Comparison of ENCODE assay signal across 13 cellular contexts in the genomic region with DNA sequence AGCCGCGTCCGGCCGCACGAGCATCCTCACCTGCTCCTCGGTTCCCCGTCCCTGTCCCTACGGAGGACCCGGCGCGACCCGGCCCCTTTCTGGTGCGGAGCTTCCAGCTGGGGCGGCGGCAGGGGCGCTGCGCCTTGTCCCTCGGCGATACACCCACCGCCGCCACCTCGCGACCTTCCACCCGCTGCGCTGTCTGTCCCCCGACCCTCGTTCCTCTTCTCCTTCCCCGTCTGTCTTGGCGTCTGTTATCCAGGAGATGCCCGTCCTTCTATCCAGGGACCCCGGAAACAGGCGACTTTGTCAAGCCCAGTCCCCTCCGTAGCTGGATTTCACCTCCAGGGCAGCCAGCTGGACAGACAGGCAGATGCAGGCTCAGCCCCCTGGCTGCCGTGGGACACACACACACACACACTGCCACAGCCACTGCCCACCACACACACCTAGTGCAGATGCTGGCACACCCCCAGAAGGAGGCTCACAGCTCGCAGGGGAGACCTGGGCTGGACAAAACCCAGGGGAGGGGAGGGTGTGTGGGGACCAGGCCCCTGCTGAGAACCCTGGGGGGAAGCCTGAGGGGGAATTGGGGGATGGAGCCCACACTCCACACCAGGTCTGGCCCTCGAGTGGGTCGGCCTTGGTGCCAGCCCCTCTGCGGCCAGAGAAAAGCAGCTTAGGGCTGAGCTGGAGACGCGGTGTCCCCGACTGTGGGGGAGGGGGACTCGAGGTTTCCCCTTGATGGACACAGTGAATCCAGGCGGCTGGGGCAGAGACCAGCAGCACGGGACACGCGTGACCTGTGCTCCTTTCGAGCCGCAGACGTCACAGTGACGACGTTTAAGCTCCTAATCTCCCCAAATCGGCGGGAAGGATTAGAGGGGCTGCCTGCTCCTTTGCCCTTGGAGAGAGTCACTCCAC. TPM values are rescaled to one million over a fixed set of nuclear protein-coding genes. Genes with fewer than 3 reads are reported as not detected.
DNase-seq lines count a peak whose midpoint lies in the region; ATAC-seq and TF ChIP-seq lines count a peak whose summit lies in the region.
"Had no signal": no experiment of that assay in that cellular context is flagged by ENCODE, and none has a peak within 500 bp of the region (broad histone marks: within the 10 kb centered on the region; RNA-seq: fewer than 3 reads in every experiment).

No MANE protein-coding gene starts in this region.

- H3K36me3 ChIP-seq in cardiac muscle cell, result no peaks in the 10 kb centered on the region
- H3K36me3 ChIP-seq in urinary bladder (ENCODE audit: insufficient read depth), result no peaks in the 10 kb centered on the region

- ATAC-seq in left cardiac atrium, result no peak
- ATAC-seq in memory B cell (ENCODE audit: low read depth), result no peak

- H3K27ac ChIP-seq in cardiac muscle cell, result no peak overlapping the region
- H3K27ac ChIP-seq in urinary bladder (ENCODE audit: low read depth), result no peak overlapping the region

- DNase-seq in cardiac muscle cell (ENCODE audit: low read depth in 1 of 2, low spot score in 1 of 2) (no peak), left cardiac atrium (no peak), memory B cell (ENCODE audit: low spot score in 2 of 2) (no peak), cortex of kidney (lab: John Stamatoyannopoulos, UW) (no peak), glomerular visceral epithelial cell (ENCODE audit: extremely low spot score) (no peak)
- no peak for DNase-seq in activated T-helper 2 cell treated with anti-CD3 and anti-CD28 coated beads, Interferon-gamma antibody, Interleukin-2, Interleukin-4, amounts not matched to agents 10 μg/mL and 5 μg/mL and 100 μg/mL, durations not matched to agents 14 hours and 24 hours and 36 hours (ENCODE audit: low spot score)
- DNase-seq: activated gamma-delta T cell treated with Interleukin-2 at 50 U/mL for 16 hours had no signal

- H3K4me1 Mint-ChIP-seq in brain (peaks cover 23% of the 10 kb centered on the region), memory B cell (peaks cover 11% of the 10 kb centered on the region)
- H3K4me1 Mint-ChIP-seq in activated T-helper 2 cell treated with anti-CD3 and anti-CD28 coated beads, Interferon-gamma antibody, Interleukin-2, Interleukin-4, amounts not matched to agents 10 μg/mL and 5 μg/mL and 100 μg/mL, durations not matched to agents 14 hours and 24 hours and 36 hours (ENCODE audit: low read depth), result peaks cover 3% of the 10 kb centered on the region

- H3K9me3 ChIP-seq in cardiac muscle cell (ENCODE audit: low read depth), result no peaks in the 10 kb centered on the region

- H3K4me3 ChIP-seq in cardiac muscle cell (peak overlapping the region; percentile 12), urinary bladder (ENCODE audit: low read depth, low read length) (peak overlapping the region; percentile 30)
- H3K4me3 ChIP-seq: GM12878 had no signal

- H3K4me1 ChIP-seq in cardiac muscle cell (ENCODE audit: low read depth) (peaks cover 25% of the 10 kb centered on the region), urinary bladder (ENCODE audit: insufficient read depth) (peaks cover 4% of the 10 kb centered on the region)

- H3K9me3 Mint-ChIP-seq in brain (no peaks in the 10 kb centered on the region), memory B cell (no peaks in the 10 kb centered on the region)
- H3K9me3 Mint-ChIP-seq in activated T-helper 2 cell treated with anti-CD3 and anti-CD28 coated beads, Interferon-gamma antibody, Interleukin-2, Interleukin-4, amounts not matched to agents 10 μg/mL and 5 μg/mL and 100 μg/mL, durations not matched to agents 14 hours and 24 hours and 36 hours, result no peaks in the 10 kb centered on the region

- WGBS in urinary bladder, result 32% methylated on average over 53 of the region's 53 CpGs

- TF ChIP-seq CTCF in cardiac muscle cell (IDR thresholded peaks at IDR 0.05; ENCODE audit: low read depth, low read length), result no peak
- TF ChIP-seq CTCF in brain (conservative IDR thresholded peaks at IDR 0.05), result no peak

- H3K36me3 Mint-ChIP-seq in brain (peaks cover 24% of the 10 kb centered on the region), memory B cell (peaks cover 6% of the 10 kb centered on the region)
- peaks cover 2% of the 10 kb centered on the region for H3K36me3 Mint-ChIP-seq in activated T-helper 2 cell treated with anti-CD3 and anti-CD28 coated beads, Interferon-gamma antibody, Interleukin-2, Interleukin-4, amounts not matched to agents 10 μg/mL and 5 μg/mL and 100 μg/mL, durations not matched to agents 14 hours and 24 hours and 36 hours (ENCODE audit: low read depth)

- H3K27ac Mint-ChIP-seq in brain, result peak overlapping the region in 3 of 5 experiments; percentile 83 to 95 (median 84)
- peak overlapping the region; percentile 58 for H3K27ac Mint-ChIP-seq in memory B cell
- H3K27ac Mint-ChIP-seq in activated T-helper 2 cell treated with anti-CD3 and anti-CD28 coated beads, Interferon-gamma antibody, Interleukin-2, Interleukin-4, amounts not matched to agents 10 μg/mL and 5 μg/mL and 100 μg/mL, durations not matched to agents 14 hours and 24 hours and 36 hours, result no peak overlapping the region

- H3K27me3 Mint-ChIP-seq in brain (peaks cover 19% of the 10 kb centered on the region), memory B cell (peaks cover 13% of the 10 kb centered on the region)
- peaks cover 31% of the 10 kb centered on the region for H3K27me3 Mint-ChIP-seq in activated T-helper 2 cell treated with anti-CD3 and anti-CD28 coated beads, Interferon-gamma antibody, Interleukin-2, Interleukin-4, amounts not matched to agents 10 μg/mL and 5 μg/mL and 100 μg/mL, durations not matched to agents 14 hours and 24 hours and 36 hours (ENCODE audit: low read depth)

- H3K4me3 Mint-ChIP-seq in brain (peak overlapping the region; percentile 27 to 84 (median 61)), memory B cell (peak overlapping the region; percentile 63)
- H3K4me3 Mint-ChIP-seq in activated T-helper 2 cell treated with anti-CD3 and anti-CD28 coated beads, Interferon-gamma antibody, Interleukin-2, Interleukin-4, amounts not matched to agents 10 μg/mL and 5 μg/mL and 100 μg/mL, durations not matched to agents 14 hours and 24 hours and 36 hours (ENCODE audit: low read depth), result no peak overlapping the region

- intact Hi-C loops in left cardiac atrium (cut with DNase I), result no loop called here
- intact Hi-C loops in activated T-helper 2 cell treated with anti-CD3 and anti-CD28 coated beads, Interferon-gamma antibody, Interleukin-2, Interleukin-4, amounts not matched to agents 10 μg/mL and 5 μg/mL and 100 μg/mL, durations not matched to agents 14 hours and 24 hours and 36 hours (cut with micrococcal nuclease), result no loop called here

- peaks cover 62% of the 10 kb centered on the region for H3K27me3 ChIP-seq in cardiac muscle cell

RNA-seq across cellular contexts. Expression of a gene that starts 0.8 kb away (rescaled TPM):
- total RNA-seq in cardiac muscle cell (0.60 and 1.2 TPM in 2 replicates), left cardiac atrium (under 1 TPM; 0.15 to 0.29 TPM), urinary bladder (not detected)
- polyA plus RNA-seq in cardiac muscle cell (0.75 and 2.2 TPM in 2 replicates), brain (ENCODE audit: insufficient read depth, low read depth, low replicate concordance) (0.71 TPM), urinary bladder (0.39 TPM)
- total RNA-seq in activated T-helper 2 cell treated with anti-CD3 and anti-CD28 coated beads, Interferon-gamma antibody, Interleukin-2, Interleukin-4, amounts not matched to agents 10 μg/mL and 5 μg/mL and 100 μg/mL, durations not matched to agents 14 hours and 24 hours and 36 hours, result 0.18 and 0.30 TPM in 2 replicates
- total RNA-seq: GM12878, LHCN-M2 had no signal
- polyA plus RNA-seq: GM12878 had no signal

RNA-seq across cellular contexts. Expression of a gene that starts 10.9 kb away (rescaled TPM):
- total RNA-seq in cardiac muscle cell (4.3 and 4.4 TPM in 2 replicates), left cardiac atrium (not detected), urinary bladder (not detected)
- polyA plus RNA-seq in cardiac muscle cell (8.9 and 18.8 TPM in 2 replicates), brain (ENCODE audit: insufficient read depth, low read depth, low replicate concordance) (not detected), urinary bladder (not detected)
- total RNA-seq in activated T-helper 2 cell treated with anti-CD3 and anti-CD28 coated beads, Interferon-gamma antibody, Interleukin-2, Interleukin-4, amounts not matched to agents 10 μg/mL and 5 μg/mL and 100 μg/mL, durations not matched to agents 14 hours and 24 hours and 36 hours, result not detected in 2 replicates
- total RNA-seq: GM12878; LHCN-M2; NCI-H460; T-helper 2 cell treated with Interferon-gamma antibody and Interleukin-4, amounts not matched to agents 100 ng/mL and 5 ng/mL, for 36 hours had no signal
- polyA plus RNA-seq: GM12878 had no signal

RNA-seq across cellular contexts. Expression of a gene that starts 13.1 kb away (rescaled TPM):
- total RNA-seq in cardiac muscle cell (0.18 TPM in 1 of 2 replicates, not detected in the other), left cardiac atrium (not detected), urinary bladder (not detected)
- polyA plus RNA-seq in cardiac muscle cell (0.27 and 0.60 TPM in 2 replicates), brain (ENCODE audit: insufficient read depth, low read depth, low replicate concordance) (not detected), urinary bladder (0.05 TPM)
- total RNA-seq in activated T-helper 2 cell treated with anti-CD3 and anti-CD28 coated beads, Interferon-gamma antibody, Interleukin-2, Interleukin-4, amounts not matched to agents 10 μg/mL and 5 μg/mL and 100 μg/mL, durations not matched to agents 14 hours and 24 hours and 36 hours, result not detected in 2 replicates
- total RNA-seq: GM12878, LHCN-M2 had no signal

RNA-seq across cellular contexts. Expression of a gene that starts 22.1 kb away (rescaled TPM):
- total RNA-seq in cardiac muscle cell (17.7 and 24.7 TPM in 2 replicates), left cardiac atrium (10 to 100 TPM; 12.1 to 24.3 TPM), urinary bladder (9.8 TPM)
- polyA plus RNA-seq in cardiac muscle cell (13.0 and 17.0 TPM in 2 replicates), brain (ENCODE audit: insufficient read depth, low read depth, low replicate concordance) (13.2 TPM), urinary bladder (23.2 TPM)
- 26.8 and 30.3 TPM in 2 replicates for total RNA-seq in activated T-helper 2 cell treated with anti-CD3 and anti-CD28 coated beads, Interferon-gamma antibody, Interleukin-2, Interleukin-4, amounts not matched to agents 10 μg/mL and 5 μg/mL and 100 μg/mL, durations not matched to agents 14 hours and 24 hours and 36 hours

RNA-seq across cellular contexts. Expression of a gene that starts 57.2 kb away (rescaled TPM):
- 80.0 and 90.0 TPM in 2 replicates for total RNA-seq in cardiac muscle cell
- polyA plus RNA-seq in cardiac muscle cell, result 88.6 and 124 TPM in 2 replicates
- total RNA-seq in left cardiac atrium, result 10 to 100 TPM; 19.2 to 21.1 TPM
- polyA plus RNA-seq in brain (ENCODE audit: insufficient read depth, low read depth, low replicate concordance), result 88.5 TPM
- 14.9 TPM for total RNA-seq in urinary bladder
- 29.7 TPM for polyA plus RNA-seq in urinary bladder
- 61.2 and 72.0 TPM in 2 replicates for total RNA-seq in activated T-helper 2 cell treated with anti-CD3 and anti-CD28 coated beads, Interferon-gamma antibody, Interleukin-2, Interleukin-4, amounts not matched to agents 10 μg/mL and 5 μg/mL and 100 μg/mL, durations not matched to agents 14 hours and 24 hours and 36 hours
